12 cellular contexts compared by ENCODE assay signal in the genomic region with DNA sequence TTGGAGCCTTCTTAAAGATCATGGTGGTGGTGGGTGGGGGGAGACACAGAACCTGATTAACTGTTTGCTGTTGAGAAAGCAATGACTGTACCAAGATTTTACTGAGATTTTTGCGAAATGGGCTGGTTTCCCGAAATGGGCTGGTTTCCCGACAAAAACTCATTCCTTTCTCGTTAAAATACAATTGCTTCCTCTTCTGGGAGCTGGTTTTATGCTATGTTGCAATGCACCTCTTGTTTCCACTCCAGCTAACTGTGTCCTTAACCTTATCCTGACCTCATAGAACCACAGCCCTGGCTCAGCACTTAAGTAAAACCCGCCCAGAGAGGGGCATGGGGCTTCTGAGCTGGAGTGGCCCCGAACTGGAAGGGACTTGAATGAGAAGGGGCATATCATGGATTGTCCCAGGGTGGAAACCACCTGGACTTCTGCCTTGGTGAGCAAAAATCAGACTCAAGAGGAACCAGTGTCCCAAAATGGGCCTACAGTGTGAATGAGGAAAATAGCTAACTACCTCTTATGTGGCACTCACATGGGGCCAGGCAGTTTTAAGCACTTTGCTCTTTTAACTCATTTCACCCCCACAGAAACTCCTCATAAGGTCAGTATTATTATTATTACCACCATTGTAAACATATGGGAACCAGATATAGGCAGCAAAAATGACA. TPM values are rescaled to one million over a fixed set of nuclear protein-coding genes. Genes with fewer than 3 reads are reported as not detected.
A peak's percentile ranks its signal among the peaks of the same experiment; 100 is the strongest.
DNase-seq lines count a peak whose midpoint lies in the region; ATAC-seq, FAIRE-seq and TF ChIP-seq lines count a peak whose summit lies in the region.
"Had no signal": no experiment of that assay in that cellular context is flagged by ENCODE, and none has a peak within 500 bp of the region (broad histone marks: within the 10 kb centered on the region; RNA-seq: fewer than 3 reads in every experiment).

No MANE protein-coding gene starts in this region.

- no peaks in the 10 kb centered on the region for H3K36me3 ChIP-seq in spleen
- H3K36me3 ChIP-seq: ascending aorta had no signal

- CTCF ChIA-PET in WTC11 (lab: Charles Lee), result no interaction called here

- no peak overlapping the region for H3K27ac Mint-ChIP-seq in WTC11
- no peak overlapping the region for H3K27ac Mint-ChIP-seq in effector memory CD8-positive, alpha-beta T cell

- H3K27me3 ChIP-seq in right cardiac atrium (ENCODE audit: control insufficient read depth, insufficient read depth), result no peaks in the 10 kb centered on the region
- H3K27me3 ChIP-seq in spleen (replicated peaks in 1 of 7), result no peaks in the 10 kb centered on the region
- H3K27me3 ChIP-seq: ascending aorta had no signal

- no peaks in the 10 kb centered on the region; the same call in 1 of the 2 replicates for H3K27me3 Mint-ChIP-seq in WTC11 (ENCODE audit: low read depth)
- H3K27me3 Mint-ChIP-seq in effector memory CD8-positive, alpha-beta T cell, result peaks cover 10 to 33% of the 10 kb centered on the region in 2 donors

- no peak overlapping the region for H3K4me3 ChIP-seq in HFF-Myc (replicated peaks; ENCODE audit: low read depth, low read length)
- H3K4me3 ChIP-seq in right cardiac atrium (ENCODE audit: low read length), result no peak overlapping the region
- no peak overlapping the region for H3K4me3 ChIP-seq in spleen
- H3K4me3 ChIP-seq: ascending aorta had no signal

- FAIRE-seq in frontal cortex (lab: Jason Lieb, UNC), result no peak

- no peak for TF ChIP-seq CTCF in HFF-Myc (IDR thresholded peaks at IDR 0.05; ENCODE audit: low read depth, low read length, missing control alignments)
- no peak for TF ChIP-seq CTCF in WTC11 (IDR thresholded peaks at IDR 0.05)
- no peak for TF ChIP-seq CTCF in spleen (IDR thresholded peaks at IDR 0.05 in 8 of 11, conservative IDR thresholded peaks at IDR 0.05 in 3 of 11)

- POLR2A ChIA-PET in WTC11 (lab: Charles Lee), result no interaction called here

- H3K9me3 ChIP-seq in right cardiac atrium (ENCODE audit: control insufficient read depth, low read length) (no peaks in the 10 kb centered on the region), spleen (no peaks in the 10 kb centered on the region)
- H3K9me3 ChIP-seq: ascending aorta had no signal

- H3K36me3 Mint-ChIP-seq in WTC11, result no peaks in the 10 kb centered on the region
- H3K36me3 Mint-ChIP-seq in effector memory CD8-positive, alpha-beta T cell (ENCODE audit: insufficient read depth), result no peaks in the 10 kb centered on the region

- H3K4me1 ChIP-seq in right cardiac atrium (ENCODE audit: control insufficient read depth, insufficient read depth, low read length) (peaks cover 5% of the 10 kb centered on the region), spleen (peaks cover 0 to 44% (median 17%) of the 10 kb centered on the region in 6 donors)
- H3K4me1 ChIP-seq: ascending aorta had no signal

- no peak for TF ChIP-seq POLR2A in spleen (IDR thresholded peaks at IDR 0.05)

- H3K4me3 Mint-ChIP-seq in WTC11, result no peak overlapping the region
- no peak overlapping the region for H3K4me3 Mint-ChIP-seq in effector memory CD8-positive, alpha-beta T cell

- no peak for ATAC-seq in WTC11
- ATAC-seq in right cardiac atrium, result peak; percentile 86 to 88
- no peak for ATAC-seq in HG03135 (IDR thresholded peaks at IDR 0.05; ENCODE audit: unreplicated experiment)
- no peak for ATAC-seq in effector memory CD8-positive, alpha-beta T cell (replicated peaks)

- intact Hi-C loops in right cardiac atrium (cut with DNase I) (no loop called here), spleen (cut with DNase I; ENCODE audit: low total_unique reads) (no loop called here)

- H3K4me1 Mint-ChIP-seq in WTC11, result 0 out of 2 replicates have a peak, but pooled peaks cover 2% of the 10 kb centered on the region
- H3K4me1 Mint-ChIP-seq in effector memory CD8-positive, alpha-beta T cell (ENCODE audit: low read depth in 2 of 2), result no peaks in the 10 kb centered on the region

- DNase-seq in HFF-Myc (ENCODE audit: extremely low read depth, low read depth) (peak; percentile 48), WTC11 (ENCODE audit: low spot score) (no peak), right cardiac atrium (peak in 2 of 3 donors; percentile 39 to 50), spleen (no peak), DMS53 treated with DMSO at 0.1 percent for 48 hours (lab: John Stamatoyannopoulos, UW; ENCODE audit: unreplicated experiment) (no peak), frontal cortex (ENCODE audit: low spot score in 2 of 2) (no peak)
- no peak for DNase-seq in effector memory CD8-positive, alpha-beta T cell
- DNase-seq: NCI-H2171, nucleus accumbens, SW 1271 had no signal

- WGBS in right cardiac atrium, result 65% methylated on average over 6 of the region's 6 CpGs
- 28 to 53% (median 36%) methylated on average over 6 of the region's 6 CpGs for WGBS in spleen, 5 donors

- H3K27ac ChIP-seq in right cardiac atrium (ENCODE audit: low read length), result peak overlapping the region; percentile 72
- H3K27ac ChIP-seq in spleen, result peak overlapping the region in 7 of 8 donors; percentile 2 to 77 (median 63)
- H3K27ac ChIP-seq: ascending aorta had no signal

- peaks cover 8% of the 10 kb centered on the region for H3K9me3 Mint-ChIP-seq in WTC11
- no peaks in the 10 kb centered on the region for H3K9me3 Mint-ChIP-seq in effector memory CD8-positive, alpha-beta T cell

TF ChIP-seq in WTC11, 78 proteins besides CTCF, POLR2A, EP300 and RAD21:
- no peak for TF ChIP-seq ZNF317 (CRISPR knock-in tag; IDR thresholded peaks at IDR 0.05; ENCODE audit: borderline replicate concordance, low read depth)
- TF ChIP-seq GABPB1 (CRISPR knock-in tag; IDR thresholded peaks at IDR 0.05), result peak; percentile 68
- no peak for TF ChIP-seq SOX15 (CRISPR knock-in tag; IDR thresholded peaks at IDR 0.05)
- no peak for TF ChIP-seq ZNF138 (CRISPR knock-in tag; conservative IDR thresholded peaks at IDR 0.05)
- TF ChIP-seq ESRRA (CRISPR knock-in tag; IDR thresholded peaks at IDR 0.05; ENCODE audit: borderline replicate concordance), result no peak
- no peak for TF ChIP-seq ZNF263 (CRISPR knock-in tag; IDR thresholded peaks at IDR 0.05; ENCODE audit: low read depth)
- TF ChIP-seq ZBTB21 (CRISPR knock-in tag; IDR thresholded peaks at IDR 0.05; ENCODE audit: borderline replicate concordance), result no peak
- TF ChIP-seq JUN (CRISPR knock-in tag; IDR thresholded peaks at IDR 0.05), result no peak

RNA-seq across cellular contexts. Expression of a gene that starts 20.8 kb away (rescaled TPM):
- total RNA-seq in WTC11 (2021) (1.3 to 5.8 TPM (median 2.0 TPM) in 3 replicates), right cardiac atrium (10 to 100 TPM in 1 of 4 donors, 1 to 10 TPM in 3; 2.0 to 10.1 (median 3.7) TPM), spleen (10 to 100 TPM in 6 of 7 donors, 1 to 10 TPM in 1; 5.0 to 58.0 (median 26.0) TPM), frontal cortex (2.4 TPM)
- polyA plus RNA-seq in right cardiac atrium (2.3 TPM), spleen (10 to 100 TPM; 20.2 to 33.8 (median 26.3) TPM)

Comparison
In these comparisons a context has a peak if more than half of its experiments do, and no peak if none do; other contexts are left out.
1. DNase-seq: peak in HFF-Myc (single experiment) and right cardiac atrium (2 of 3); none in WTC11 (single experiment), spleen (single experiment), DMS53 treated with DMSO at 0.1 percent for 48 hours (single experiment), frontal cortex (0 of 2) and effector memory CD8-positive, alpha-beta T cell (0 of 3).
2. ATAC-seq: peak in right cardiac atrium (2 of 2); none in WTC11 (single experiment), HG03135 (single experiment) and effector memory CD8-positive, alpha-beta T cell (single experiment).